20 cellular contexts compared by ENCODE assay signal in genomic region chr1:203295796-203296195, GRCh38. TPM values are rescaled to one million over a fixed set of nuclear protein-coding genes. Genes with fewer than 3 reads are reported as not detected.
A peak's percentile ranks its signal among the peaks of the same experiment; 100 is the strongest.
DNase-seq lines count a peak whose midpoint lies in the region; ATAC-seq and TF ChIP-seq lines count a peak whose summit lies in the region.
"Had no signal": no experiment of that assay in that cellular context is flagged by ENCODE, and none has a peak within 500 bp of the region (broad histone marks: within the 10 kb centered on the region; RNA-seq: fewer than 3 reads in every experiment).

No MANE protein-coding gene starts in this region.

- H3K36me3 Mint-ChIP-seq in CD4-positive, CD25-positive, alpha-beta regulatory T cell: no peaks in the 10 kb centered on the region
- H3K36me3 Mint-ChIP-seq in IgD-negative memory B cell (no peaks in the 10 kb centered on the region), activated B cell treated with CpG ODN at 0.5 μM for 24 hours (ENCODE audit: low read depth) (no peaks in the 10 kb centered on the region), type B pancreatic cell (no peaks in the 10 kb centered on the region)
- no peaks in the 10 kb centered on the region for H3K36me3 Mint-ChIP-seq in naive thymus-derived CD8-positive, alpha-beta T cell
- H3K36me3 Mint-ChIP-seq: activated naive CD4-positive, alpha-beta T cell treated with anti-CD3 and anti-CD28 coated beads, Interleukin-2, amount 10 ng/mL, durations not matched to agents 7 days and 5 days had no signal

- H3K4me3 ChIP-seq in CD4-positive, CD25-positive, alpha-beta regulatory T cell (ENCODE audit: low read depth, low read length): no peak overlapping the region
- H3K4me3 ChIP-seq in body of pancreas: no peak overlapping the region
- H3K4me3 ChIP-seq: heart right ventricle, psoas muscle, stomach had no signal

- TF ChIP-seq CTCF in activated B cell treated with CpG ODN at 0.5 μM for 24 hours (IDR thresholded peaks at IDR 0.05) (no peak), body of pancreas (IDR thresholded peaks at IDR 0.05) (no peak), type B pancreatic cell (conservative IDR thresholded peaks at IDR 0.05) (no peak)

- no peak for TF ChIP-seq POLR2A in body of pancreas (IDR thresholded peaks at IDR 0.05)

- WGBS in body of pancreas, 2 donors: 82 to 100% methylated on average over 1 of the region's 1 CpG

- H3K4me1 ChIP-seq in CD4-positive, CD25-positive, alpha-beta regulatory T cell (ENCODE audit: control insufficient read depth, insufficient read depth, low read length, poor library complexity, severe bottlenecking): peaks cover 19% of the 10 kb centered on the region
- H3K4me1 ChIP-seq in body of pancreas: peaks cover 12% of the 10 kb centered on the region

- H3K9me3 ChIP-seq in CD4-positive, CD25-positive, alpha-beta regulatory T cell (ENCODE audit: control insufficient read depth in 2 of 2, low read length in 2 of 2): no peaks in the 10 kb centered on the region
- H3K9me3 ChIP-seq in body of pancreas: no peaks in the 10 kb centered on the region
- H3K9me3 ChIP-seq: heart right ventricle, psoas muscle, stomach had no signal

- CTCF ChIA-PET in activated B cell treated with CpG ODN at 0.5 μM for 24 hours (lab: Charles Lee): interaction anchor here (0.6 to 2.3 kb wide), 7 partner anchors 10 to 46 kb away, joined by 3 to 9 read pairs (median 4); no protein-coding TSS in a partner anchor

- no peak for DNase-seq in CD4-positive, CD25-positive, alpha-beta regulatory T cell
- DNase-seq in activated B cell treated with CpG ODN at 0.5 μM for 24 hours (no peak), body of pancreas (no peak), 8988T (no peak), type B pancreatic cell (ENCODE audit: extremely low spot score, unreplicated experiment) (no peak)
- DNase-seq in naive thymus-derived CD8-positive, alpha-beta T cell: peak in 5 of 10 donors; percentile 44 to 77 (median 53)
- DNase-seq in stimulated activated CD4-positive, alpha-beta T cell treated with anti-CD3 and anti-CD28 coated beads, Interleukin-12 subunit alpha, Interleukin-12 subunit beta, amount 100 ng/mL, for 4 hours: no peak
- DNase-seq: activated CD8-positive, alpha-beta memory T cell treated with anti-CD3 and anti-CD28 coated beads, Interleukin-2, amount 50 U/mL, for 4 hours; activated naive CD4-positive, alpha-beta T cell treated with anti-CD3 and anti-CD28 coated beads, Interleukin-2, amount 10 ng/mL, durations not matched to agents 7 days and 5 days; AML-193; heart right ventricle; kidney; NCI-H2029; NCI-H526 treated with DMSO at 0.1 percent for 48 hours; psoas muscle; stomach had no signal

- no peak for ATAC-seq in CD4-positive, CD25-positive, alpha-beta regulatory T cell (ENCODE audit: low read depth in 2 of 2)
- peak; percentile 56 for ATAC-seq in activated B cell treated with CpG ODN at 0.5 μM for 24 hours (ENCODE audit: low read depth)
- ATAC-seq in naive thymus-derived CD8-positive, alpha-beta T cell: peak; percentile 73 to 87
- ATAC-seq in body of pancreas: no peak
- ATAC-seq: Panc1, psoas muscle had no signal

- peaks cover 13 to 76% (median 40%) of the 10 kb centered on the region in 4 donors for H3K4me1 Mint-ChIP-seq in CD4-positive, CD25-positive, alpha-beta regulatory T cell
- H3K4me1 Mint-ChIP-seq in IgD-negative memory B cell (peaks cover 67 to 78% (median 72%) of the 10 kb centered on the region in 3 donors), activated B cell treated with CpG ODN at 0.5 μM for 24 hours (peaks cover 95% of the 10 kb centered on the region), type B pancreatic cell (ENCODE audit: unreplicated experiment) (peaks cover 32% of the 10 kb centered on the region)
- peaks cover 32 to 86% (median 72%) of the 10 kb centered on the region in 4 donors for H3K4me1 Mint-ChIP-seq in naive thymus-derived CD8-positive, alpha-beta T cell

- H3K27ac ChIP-seq in CD4-positive, CD25-positive, alpha-beta regulatory T cell (ENCODE audit: insufficient read depth, low read length, poor library complexity, severe bottlenecking): no peak overlapping the region
- H3K27ac ChIP-seq in body of pancreas: no peak overlapping the region
- H3K27ac ChIP-seq: heart right ventricle, psoas muscle had no signal

- POLR2A ChIA-PET in activated B cell treated with CpG ODN at 0.5 μM for 24 hours (lab: Charles Lee): interaction anchor here (0.6 to 31.2 kb wide), 4 partner anchors 16 to 2000 kb away, joined by 5 to 1942 read pairs (median 574); partner anchors contain the start of gene BTG2
- POLR2A ChIA-PET in naive thymus-derived CD8-positive, alpha-beta T cell (lab: Charles Lee): interaction anchor here (0.9 to 11.1 kb wide), 9 partner anchors 8 to 30 kb away, joined by 3 to 188 read pairs (median 7); partner anchors contain the start of gene BTG2

- no peak overlapping the region for H3K4me3 Mint-ChIP-seq in CD4-positive, CD25-positive, alpha-beta regulatory T cell
- H3K4me3 Mint-ChIP-seq in IgD-negative memory B cell (peak overlapping the region in 3 of 4 donors; percentile 5 to 57 (median 44)), activated B cell treated with CpG ODN at 0.5 μM for 24 hours (peak overlapping the region; percentile 30), type B pancreatic cell (no peak overlapping the region)
- H3K4me3 Mint-ChIP-seq in naive thymus-derived CD8-positive, alpha-beta T cell: peak overlapping the region in 4 of 10 donors; percentile 16 to 67 (median 49)
- H3K4me3 Mint-ChIP-seq: activated naive CD4-positive, alpha-beta T cell treated with anti-CD3 and anti-CD28 coated beads, Interleukin-2, amount 10 ng/mL, durations not matched to agents 7 days and 5 days had no signal

- no peaks in the 10 kb centered on the region for H3K36me3 ChIP-seq in CD4-positive, CD25-positive, alpha-beta regulatory T cell (ENCODE audit: control insufficient read depth, insufficient read depth, low read length)
- no peaks in the 10 kb centered on the region for H3K36me3 ChIP-seq in body of pancreas (replicated peaks in 1 of 2; ENCODE audit: insufficient read depth in 1 of 2, low read depth in 2 of 2)
- H3K36me3 ChIP-seq: heart right ventricle, stomach had no signal

- intact Hi-C loops in activated B cell treated with CpG ODN at 0.5 μM for 24 hours (cut with micrococcal nuclease) (no loop called here), body of pancreas (cut with DNase I) (no loop called here)

- no peaks in the 10 kb centered on the region for H3K9me3 Mint-ChIP-seq in CD4-positive, CD25-positive, alpha-beta regulatory T cell
- H3K9me3 Mint-ChIP-seq in IgD-negative memory B cell (no peaks in the 10 kb centered on the region), activated B cell treated with CpG ODN at 0.5 μM for 24 hours (no peaks in the 10 kb centered on the region), type B pancreatic cell (no peaks in the 10 kb centered on the region)
- no peaks in the 10 kb centered on the region for H3K9me3 Mint-ChIP-seq in naive thymus-derived CD8-positive, alpha-beta T cell
- H3K9me3 Mint-ChIP-seq: activated naive CD4-positive, alpha-beta T cell treated with anti-CD3 and anti-CD28 coated beads, Interleukin-2, amount 10 ng/mL, durations not matched to agents 7 days and 5 days had no signal

- H3K27me3 ChIP-seq in CD4-positive, CD25-positive, alpha-beta regulatory T cell (ENCODE audit: control insufficient read depth, insufficient read depth, low read length): no peaks in the 10 kb centered on the region
- no peaks in the 10 kb centered on the region for H3K27me3 ChIP-seq in body of pancreas
- H3K27me3 ChIP-seq: heart right ventricle, stomach had no signal

- peak overlapping the region in 2 of 3 donors; percentile 24 to 72 for H3K27ac Mint-ChIP-seq in CD4-positive, CD25-positive, alpha-beta regulatory T cell
- H3K27ac Mint-ChIP-seq in IgD-negative memory B cell (peak overlapping the region; percentile 59 to 94 (median 91)), activated B cell treated with CpG ODN at 0.5 μM for 24 hours (peak overlapping the region; percentile 91), type B pancreatic cell (no peak overlapping the region)
- peak overlapping the region; percentile 52 to 94 (median 88) for H3K27ac Mint-ChIP-seq in naive thymus-derived CD8-positive, alpha-beta T cell
- H3K27ac Mint-ChIP-seq: activated naive CD4-positive, alpha-beta T cell treated with anti-CD3 and anti-CD28 coated beads, Interleukin-2, amount 10 ng/mL, durations not matched to agents 7 days and 5 days had no signal

- no peaks in the 10 kb centered on the region for H3K27me3 Mint-ChIP-seq in CD4-positive, CD25-positive, alpha-beta regulatory T cell
- H3K27me3 Mint-ChIP-seq in IgD-negative memory B cell (peaks cover 2% of the 10 kb centered on the region), activated B cell treated with CpG ODN at 0.5 μM for 24 hours (no peaks in the 10 kb centered on the region), type B pancreatic cell (no peaks in the 10 kb centered on the region)
- no peaks in the 10 kb centered on the region for H3K27me3 Mint-ChIP-seq in naive thymus-derived CD8-positive, alpha-beta T cell

RNA-seq across cellular contexts. Expression of gene BTG2, which starts 9.5 kb away (rescaled TPM):
- total RNA-seq in CD4-positive, CD25-positive, alpha-beta regulatory T cell: 1,002 TPM
- polyA plus RNA-seq in CD4-positive, CD25-positive, alpha-beta regulatory T cell: 100 to 1,000 TPM; 153 to 176 (median 165) TPM
- polyA plus RNA-seq in IgD-negative memory B cell: 202 TPM
- total RNA-seq in activated B cell treated with CpG ODN at 0.5 μM for 24 hours (419 and 448 TPM in 2 replicates), body of pancreas (100 to 1,000 TPM; 122 to 160 TPM), type B pancreatic cell (ENCODE audit: low replicate concordance) (49.8 and 147 TPM in 2 replicates)
- 100 to 1,000 TPM; 186 to 191 TPM for total RNA-seq in naive thymus-derived CD8-positive, alpha-beta T cell
- polyA plus RNA-seq in naive thymus-derived CD8-positive, alpha-beta T cell: 100 to 1,000 TPM in 2 of 3 donors, 10 to 100 TPM in 1; 91.8 to 179 (median 122) TPM

RNA-seq across cellular contexts. Expression of gene FMOD, which starts 55.1 kb away (rescaled TPM):
- total RNA-seq in CD4-positive, CD25-positive, alpha-beta regulatory T cell: not detected
- not detected for polyA plus RNA-seq in CD4-positive, CD25-positive, alpha-beta regulatory T cell
- 0.28 TPM for polyA plus RNA-seq in IgD-negative memory B cell
- total RNA-seq in activated B cell treated with CpG ODN at 0.5 μM for 24 hours (not detected in 2 replicates), body of pancreas (10 to 100 TPM; 14.2 to 18.7 TPM), type B pancreatic cell (ENCODE audit: low replicate concordance) (3.9 and 8.3 TPM in 2 replicates)
- total RNA-seq in naive thymus-derived CD8-positive, alpha-beta T cell: not detected
- not detected for polyA plus RNA-seq in naive thymus-derived CD8-positive, alpha-beta T cell
- total RNA-seq: HT-29, MCF 10A had no signal

Comparison
In these comparisons a context has a peak if more than half of its experiments do, and no peak if none do; other contexts are left out.
1. ATAC-seq: peak in activated B cell treated with CpG ODN at 0.5 μM for 24 hours (single experiment) and naive thymus-derived CD8-positive, alpha-beta T cell (2 of 2); none in CD4-positive, CD25-positive, alpha-beta regulatory T cell (0 of 2) and body of pancreas (single experiment).
2. H3K4me3 Mint-ChIP-seq: peak in IgD-negative memory B cell (3 of 4) and activated B cell treated with CpG ODN at 0.5 μM for 24 hours (single experiment); none in CD4-positive, CD25-positive, alpha-beta regulatory T cell (0 of 4) and type B pancreatic cell (single experiment).